Comparison of ENCODE assay signal across 17 cellular contexts in the genomic region with DNA sequence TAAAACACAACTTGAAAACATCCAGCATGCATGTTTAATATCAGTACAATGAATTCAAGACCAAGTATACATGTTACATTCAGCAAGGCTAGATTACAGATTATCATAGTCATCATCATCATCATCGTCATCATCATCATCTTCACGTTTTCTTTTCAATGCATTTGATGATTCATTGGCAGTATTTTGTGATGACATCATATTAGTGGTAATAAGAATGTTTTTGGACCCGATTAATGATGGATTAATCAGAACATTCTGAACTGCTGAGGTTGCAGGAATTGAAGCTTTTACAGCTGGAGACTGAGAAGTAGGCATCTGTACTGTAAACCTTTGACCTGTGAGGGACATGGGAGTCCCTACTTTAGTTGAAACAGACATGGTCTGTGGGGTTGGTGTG. TPM values are rescaled to one million over a fixed set of nuclear protein-coding genes. Genes with fewer than 3 reads are reported as not detected.
A peak's percentile ranks its signal among the peaks of the same experiment; 100 is the strongest.
DNase-seq lines count a peak whose midpoint lies in the region; ATAC-seq and TF ChIP-seq lines count a peak whose summit lies in the region.
"Had no signal": no experiment of that assay in that cellular context is flagged by ENCODE, and none has a peak within 500 bp of the region (broad histone marks: within the 10 kb centered on the region; RNA-seq: fewer than 3 reads in every experiment).

No MANE protein-coding gene starts in this region.

- H3K79me2 ChIP-seq in OCI-LY7 (ENCODE audit: insufficient read depth, low read depth, low read length) (peaks cover 78% of the 10 kb centered on the region), trophoblast cell (ENCODE audit: control insufficient read depth, insufficient read depth, low read length, poor library complexity) (peaks cover 11% of the 10 kb centered on the region)

- no peaks in the 10 kb centered on the region for H3K27me3 Mint-ChIP-seq in activated T-cell treated with anti-CD3 and anti-CD28 coated beads, Interleukin-2, amount 50 U/mL, for 72 hours (ENCODE audit: low read depth)
- no peaks in the 10 kb centered on the region for H3K27me3 Mint-ChIP-seq in activated CD4-positive, alpha-beta memory T cell treated with anti-CD3 and anti-CD28 coated beads for 36 hours
- H3K27me3 Mint-ChIP-seq: activated CD4-positive, alpha-beta T cell treated with anti-CD3 and anti-CD28 coated beads for 36 hours had no signal

- H3K4me3 ChIP-seq in OCI-LY7 (ENCODE audit: low read depth, low read length, poor library complexity, severe bottlenecking) (no peak overlapping the region), trophoblast cell (ENCODE audit: low read depth, low read length) (no peak overlapping the region)
- H3K4me3 ChIP-seq: BLaER1 treated with 17β-estradiol and CSF1 and Interleukin-3, amounts not matched to agents 10 nM and 100 nM had no signal

- peaks cover 43% of the 10 kb centered on the region for H3K4me1 Mint-ChIP-seq in activated T-cell treated with anti-CD3 and anti-CD28 coated beads, Interleukin-2, amount 50 U/mL, for 72 hours (ENCODE audit: low read depth)
- H3K4me1 Mint-ChIP-seq in activated CD4-positive, alpha-beta memory T cell treated with anti-CD3 and anti-CD28 coated beads for 36 hours (ENCODE audit: low read depth) = peaks cover 32% of the 10 kb centered on the region

- H2BK12ac ChIP-seq in trophoblast cell (ENCODE audit: low read length) = no peak overlapping the region

- peaks cover 35% of the 10 kb centered on the region for H3K4me1 ChIP-seq in OCI-LY7 (ENCODE audit: insufficient read depth, low read length, poor library complexity, severe bottlenecking)
- peaks cover 0 to 2% of the 10 kb centered on the region in 2 experiments for H3K4me1 ChIP-seq in trophoblast cell (ENCODE audit: control insufficient read depth in 1 of 2, insufficient read depth in 2 of 2, low read length in 2 of 2)

- BruUV-seq in OCI-LY7 (replicated peaks; lab: Mats Ljungman, UMichigan) = TSS peak; percentile 35

- peak overlapping the region in 1 of 2 donors; percentile 46 for H3K4me3 Mint-ChIP-seq in activated T-cell treated with anti-CD3 and anti-CD28 coated beads, Interleukin-2, amount 50 U/mL, for 72 hours
- no peak overlapping the region for H3K4me3 Mint-ChIP-seq in activated CD4-positive, alpha-beta memory T cell treated with anti-CD3 and anti-CD28 coated beads for 36 hours
- H3K4me3 Mint-ChIP-seq: activated CD4-positive, alpha-beta T cell treated with anti-CD3 and anti-CD28 coated beads for 36 hours; endodermal cell had no signal

- H3K9me3 ChIP-seq in OCI-LY7 (ENCODE audit: low read length) (no peaks in the 10 kb centered on the region), trophoblast cell (ENCODE audit: insufficient read depth, low read depth, low read length) (no peaks in the 10 kb centered on the region)
- H3K9me3 ChIP-seq: BLaER1 treated with 17β-estradiol and CSF1 and Interleukin-3, amounts not matched to agents 10 nM and 100 nM had no signal

- peak overlapping the region; percentile 2 for H3K27ac ChIP-seq in OCI-LY7 (ENCODE audit: low read depth, low read length, poor library complexity, severe bottlenecking)
- H3K27ac ChIP-seq in trophoblast cell (ENCODE audit: low read depth, low read length) = no peak overlapping the region
- H3K27ac ChIP-seq: BLaER1 treated with 17β-estradiol and CSF1 and Interleukin-3, amounts not matched to agents 10 nM and 100 nM had no signal

- H3K9me2 ChIP-seq in OCI-LY7 (ENCODE audit: insufficient read depth, low read length) = no peaks in the 10 kb centered on the region

- POLR2A ChIA-PET in OCI-LY7 (lab: Charles Lee) = no interaction called here
- POLR2A ChIA-PET in activated CD4-positive, alpha-beta memory T cell treated with anti-CD3 and anti-CD28 coated beads for 36 hours (lab: Charles Lee) = interaction anchor here (0.6 kb wide), 1 partner anchor 129 kb away, joined by 5 read pairs; no protein-coding TSS in a partner anchor

- intact Hi-C loops in OCI-LY7 (cut with micrococcal nuclease; ENCODE audit: unreplicated experiment) = no loop called here
- intact Hi-C loops in activated CD4-positive, alpha-beta memory T cell treated with anti-CD3 and anti-CD28 coated beads for 36 hours (cut with micrococcal nuclease) = no loop called here

- H3K36me3 Mint-ChIP-seq in activated T-cell treated with anti-CD3 and anti-CD28 coated beads, Interleukin-2, amount 50 U/mL, for 72 hours (ENCODE audit: insufficient read depth in 2 of 2) = peaks cover 14 to 33% of the 10 kb centered on the region in 2 donors
- H3K36me3 Mint-ChIP-seq in activated CD4-positive, alpha-beta memory T cell treated with anti-CD3 and anti-CD28 coated beads for 36 hours = peaks cover 32% of the 10 kb centered on the region

- peaks cover 12% of the 10 kb centered on the region for H4K20me1 ChIP-seq in OCI-LY7 (ENCODE audit: insufficient read depth, low read length)

- H2BK5ac ChIP-seq in trophoblast cell (ENCODE audit: low read depth, low read length, poor library complexity) = no peak overlapping the region

- H3K36me3 ChIP-seq in OCI-LY7 (ENCODE audit: insufficient read depth, low read length) = peaks cover 87% of the 10 kb centered on the region
- H3K36me3 ChIP-seq in trophoblast cell (ENCODE audit: control insufficient read depth in 1 of 2, insufficient read depth in 2 of 2, low read length in 2 of 2) = peaks cover 10 to 13% of the 10 kb centered on the region in 2 experiments

- no peak overlapping the region for H4K91ac ChIP-seq in trophoblast cell (ENCODE audit: low read depth, low read length)

- no peak overlapping the region for H3K14ac ChIP-seq in trophoblast cell (ENCODE audit: low read length)

- no peak for TF ChIP-seq CTCF in OCI-LY7 (conservative IDR thresholded peaks at IDR 0.05; ENCODE audit: low read length)

- ATAC-seq in activated T-cell treated with anti-CD3 and anti-CD28 coated beads, Interleukin-2, amount 50 U/mL, for 72 hours (replicated peaks in 1 of 2) = no peak
- ATAC-seq: Right ventricle myocardium inferior had no signal

- DNase-seq in activated T-cell treated with anti-CD3 and anti-CD28 coated beads, Interleukin-2, amount 50 U/mL, for 72 hours = no peak
- no peak for DNase-seq in activated T-cell treated with anti-CD3 and anti-CD28 coated beads, Interleukin-2, amount 50 U/mL, for 1 hour
- DNase-seq in OCI-LY7 (ENCODE audit: low spot score) = no peak
- no peak for DNase-seq in trophoblast cell
- no peak for DNase-seq in activated CD4-positive, alpha-beta memory T cell treated with anti-CD3 and anti-CD28 coated beads for 36 hours
- no peak for DNase-seq in SHP77 treated with DMSO at 0.1 percent for 48 hours (lab: John Stamatoyannopoulos, UW)
- DNase-seq: activated CD4-positive, alpha-beta T cell treated with anti-CD3 and anti-CD28 coated beads for 36 hours; activated naive CD4-positive, alpha-beta T cell treated with Interleukin-2 at 50 U/mL for 16 hours; DMS 273 treated with DMSO at 0.1 percent for 48 hours; endodermal cell; MM.1S; NCI-H146; NCI-H2171 treated with DMSO at 0.1 percent for 48 hours; stimulated activated CD4-positive, alpha-beta T cell treated with anti-CD3 and anti-CD28 coated beads, Interleukin-4, amount 100 ng/mL, for 4 hours had no signal

- no peak overlapping the region for H2BK120ac ChIP-seq in trophoblast cell (ENCODE audit: insufficient read depth, low read length, poor library complexity)

- CTCF ChIA-PET in OCI-LY7 (lab: Charles Lee; ENCODE audit: unreplicated experiment) = interaction anchor here (0.6 kb wide), 1 partner anchor 18 kb away, joined by 3 read pairs; no protein-coding TSS in a partner anchor
- CTCF ChIA-PET in activated CD4-positive, alpha-beta memory T cell treated with anti-CD3 and anti-CD28 coated beads for 36 hours (lab: Charles Lee) = interaction anchor here (1.0 kb wide), 1 partner anchor 46 kb away, joined by 3 read pairs; no protein-coding TSS in a partner anchor

- WGBS in trophoblast cell (ENCODE audit: extremely low coverage, insufficient coverage, insufficient read length) = no CpG with 5 or more reads among the region's 3 CpGs

- H2AFZ ChIP-seq in OCI-LY7 (ENCODE audit: low read length) (no peak overlapping the region), trophoblast cell (ENCODE audit: insufficient read depth, low read length, poor library complexity) (no peak overlapping the region)

- no peak overlapping the region for H2AK5ac ChIP-seq in trophoblast cell (ENCODE audit: low read length)

- H3K23ac ChIP-seq in trophoblast cell (ENCODE audit: low read length) = no peak overlapping the region

- no peaks in the 10 kb centered on the region for H3K27me3 ChIP-seq in trophoblast cell (ENCODE audit: insufficient read depth, low read length)
- H3K27me3 ChIP-seq: BLaER1 treated with 17β-estradiol and CSF1 and Interleukin-3, amounts not matched to agents 10 nM and 100 nM had no signal

- peak overlapping the region; percentile 15 for H3K4ac ChIP-seq in trophoblast cell (ENCODE audit: low read depth, low read length)

- peaks cover 8% of the 10 kb centered on the region for H3K79me1 ChIP-seq in trophoblast cell (ENCODE audit: low read length)

- no peak overlapping the region for H3K18ac ChIP-seq in trophoblast cell (ENCODE audit: low read length)

- no peak overlapping the region for H4K8ac ChIP-seq in trophoblast cell (ENCODE audit: low read depth, low read length)

- no peak overlapping the region for H4K12ac ChIP-seq in trophoblast cell (ENCODE audit: low read depth, low read length)

- no peak overlapping the region for H3K9ac ChIP-seq in trophoblast cell (ENCODE audit: low read length)
- H3K9ac ChIP-seq: BLaER1 treated with 17β-estradiol and CSF1 and Interleukin-3, amounts not matched to agents 10 nM and 100 nM had no signal

- H3K4me2 ChIP-seq in OCI-LY7 (ENCODE audit: low read length) = peak overlapping the region; percentile 8; the same call in 1 of the 2 replicates
- H3K4me2 ChIP-seq in trophoblast cell (ENCODE audit: low read length) = no peak overlapping the region
- H3K4me2 ChIP-seq: BLaER1 treated with 17β-estradiol and CSF1 and Interleukin-3, amounts not matched to agents 10 nM and 100 nM had no signal

- H3K27ac Mint-ChIP-seq in activated T-cell treated with anti-CD3 and anti-CD28 coated beads, Interleukin-2, amount 50 U/mL, for 72 hours = peak overlapping the region; percentile 77
- H3K27ac Mint-ChIP-seq in activated CD4-positive, alpha-beta memory T cell treated with anti-CD3 and anti-CD28 coated beads for 36 hours = no peak overlapping the region

- H3K9me3 Mint-ChIP-seq in activated T-cell treated with anti-CD3 and anti-CD28 coated beads, Interleukin-2, amount 50 U/mL, for 72 hours = no peaks in the 10 kb centered on the region
- no peaks in the 10 kb centered on the region for H3K9me3 Mint-ChIP-seq in activated CD4-positive, alpha-beta memory T cell treated with anti-CD3 and anti-CD28 coated beads for 36 hours
- H3K9me3 Mint-ChIP-seq: brain, endodermal cell had no signal

RNA-seq across cellular contexts. Expression of gene AK6, which starts 4.5 kb away (rescaled TPM):
- total RNA-seq in activated T-cell treated with anti-CD3 and anti-CD28 coated beads, Interleukin-2, amount 50 U/mL, for 72 hours = 10 to 100 TPM; 56.9 to 64.4 TPM
- 54.9 and 91.8 TPM in 2 replicates for total RNA-seq in OCI-LY7 (2014; rRNA removed; shearing (Covaris generic))
- 85.4 and 85.7 TPM in 2 replicates for total RNA-seq in OCI-LY7 (2022)
- 46.9 and 52.0 TPM in 2 replicates for polyA plus RNA-seq in trophoblast cell (2013)
- total RNA-seq in activated CD4-positive, alpha-beta memory T cell treated with anti-CD3 and anti-CD28 coated beads for 36 hours = 10 to 100 TPM; 79.8 to 87.0 TPM

RNA-seq across cellular contexts. Expression of gene TAF9, which starts 4.5 kb away (rescaled TPM):
- total RNA-seq in activated T-cell treated with anti-CD3 and anti-CD28 coated beads, Interleukin-2, amount 50 U/mL, for 72 hours = 10 to 100 TPM; 78.4 to 85.1 TPM
- 113 TPM in 2 replicates for total RNA-seq in OCI-LY7 (2014; rRNA removed; shearing (Covaris generic))
- 101 and 126 TPM in 2 replicates for total RNA-seq in OCI-LY7 (2022)
- 69.8 and 70.5 TPM in 2 replicates for polyA plus RNA-seq in trophoblast cell (2013)
- 10 to 100 TPM; 55.8 to 58.3 TPM for total RNA-seq in activated CD4-positive, alpha-beta memory T cell treated with anti-CD3 and anti-CD28 coated beads for 36 hours

RNA-seq across cellular contexts. Expression of gene RAD17, which starts 4.8 kb away (rescaled TPM):
- 10 to 100 TPM; 33.2 to 37.4 TPM for total RNA-seq in activated T-cell treated with anti-CD3 and anti-CD28 coated beads, Interleukin-2, amount 50 U/mL, for 72 hours
- total RNA-seq in OCI-LY7 (2014; rRNA removed; shearing (Covaris generic)) = 41.6 and 64.1 TPM in 2 replicates
- total RNA-seq in OCI-LY7 (2022) = 79.1 and 96.8 TPM in 2 replicates
- polyA plus RNA-seq in trophoblast cell (2013) = 19.0 and 20.2 TPM in 2 replicates
- 10 to 100 TPM; 26.9 to 31.9 TPM for total RNA-seq in activated CD4-positive, alpha-beta memory T cell treated with anti-CD3 and anti-CD28 coated beads for 36 hours

RNA-seq across cellular contexts. Expression of gene CCDC125, which starts 32.2 kb away (rescaled TPM):
- 10 to 100 TPM; 10.6 to 12.6 TPM for total RNA-seq in activated T-cell treated with anti-CD3 and anti-CD28 coated beads, Interleukin-2, amount 50 U/mL, for 72 hours
- total RNA-seq in OCI-LY7 (2014; rRNA removed; shearing (Covaris generic)) = 3.8 and 4.8 TPM in 2 replicates
- 8.5 and 10.0 TPM in 2 replicates for total RNA-seq in OCI-LY7 (2022)
- polyA plus RNA-seq in trophoblast cell (2013) = 1.7 TPM in 2 replicates
- 10 to 100 TPM in 1 of 2 experiments, 1 to 10 TPM in 1; 8.9 to 11.3 TPM for total RNA-seq in activated CD4-positive, alpha-beta memory T cell treated with anti-CD3 and anti-CD28 coated beads for 36 hours

RNA-seq across cellular contexts. Expression of gene MARVELD2, which starts 50.1 kb away (rescaled TPM):
- total RNA-seq in activated T-cell treated with anti-CD3 and anti-CD28 coated beads, Interleukin-2, amount 50 U/mL, for 72 hours = under 1 TPM; 0.74 to 0.76 TPM
- total RNA-seq in OCI-LY7 (2014; rRNA removed; shearing (Covaris generic)) = 0.57 and 0.82 TPM in 2 replicates
- total RNA-seq in OCI-LY7 (2022) = 1.2 and 2.0 TPM in 2 replicates
- polyA plus RNA-seq in trophoblast cell (2013) = 15.3 and 16.2 TPM in 2 replicates
- total RNA-seq in activated CD4-positive, alpha-beta memory T cell treated with anti-CD3 and anti-CD28 coated beads for 36 hours = under 1 TPM; 0.31 to 0.40 TPM
